33 cellular contexts compared by ENCODE assay signal in genomic region chr15:88300861-88301260, GRCh38. TPM values are rescaled to one million over a fixed set of nuclear protein-coding genes. Genes with fewer than 3 reads are reported as not detected.
"Had no signal": no experiment of that assay in that cellular context is flagged by ENCODE, and none has a peak within 500 bp of the region (broad histone marks: within the 10 kb centered on the region; RNA-seq: fewer than 3 reads in every experiment).

No MANE protein-coding gene starts in this region.

- H3K36me3 ChIP-seq: adrenal gland, cardiac muscle cell had no signal

- H3K4me1 ChIP-seq: adrenal gland had no signal

- H3K4me3 ChIP-seq: adrenal gland, cardiac muscle cell had no signal

- H3K9me3 ChIP-seq: adrenal gland had no signal

- FAIRE-seq: astrocyte, bronchial epithelial cell, TTC549 had no signal

- H3K27me3 ChIP-seq: adrenal gland had no signal

- ATAC-seq: activated CD8-positive, alpha-beta T cell treated with anti-CD3 and anti-CD28 coated beads for 36 hours; activated naive CD4-positive, alpha-beta T cell treated with anti-CD3 and anti-CD28 coated beads, Interleukin-2, amount 50 U/mL, for 72 hours; activated T-cell treated with anti-CD3 and anti-CD28 coated beads, Interleukin-2, amount 50 U/mL, for 4 hours; activated T-cell treated with anti-CD3 and anti-CD28 coated beads, Interleukin-2, amount 50 U/mL, for 72 hours; activated T-helper 17 cell treated with anti-CD3 and anti-CD28 coated beads, Interleukin-2, amount 50 U/mL, for 72 hours had no signal

- H3K27ac ChIP-seq: adrenal gland, cardiac muscle cell, VCaP had no signal

- DNase-seq: activated B cell treated with CpG ODN at 0.5 μM for 24 hours; activated CD4-positive, alpha-beta memory T cell treated with anti-CD3 and anti-CD28 coated beads for 36 hours; activated CD4-positive, alpha-beta T cell treated with anti-CD3 and anti-CD28 coated beads for 4 hours; activated CD4-positive, alpha-beta T cell treated with anti-CD3 and anti-CD28 coated beads, Interleukin-2, amount 10 ng/mL, durations not matched to agents 24 days and 14 days; activated CD4-positive, alpha-beta T cell treated with anti-CD3 and anti-CD28 coated beads, Interleukin-2, amount 50 U/mL, for 1 hour; activated CD4-positive, alpha-beta T cell treated with anti-CD3 and anti-CD28 coated beads, Interleukin-2, amount 50 U/mL, for 4 hours; activated CD4-positive, CD25-positive, alpha-beta regulatory T cell treated with anti-CD3 and anti-CD28 coated beads, Interleukin-2, amount 50 U/mL, for 72 hours; activated CD8-positive, alpha-beta memory T cell treated with anti-CD3 and anti-CD28 coated beads, Interleukin-2, amount 50 U/mL, for 4 hours; activated CD8-positive, alpha-beta T cell treated with anti-CD3 and anti-CD28 coated beads for 36 hours; activated effector memory CD4-positive, alpha-beta T cell treated with anti-CD3 and anti-CD28 coated beads, Interleukin-2, amount 50 U/mL, for 16 hours; activated gamma-delta T cell treated with Interleukin-2 at 50 U/mL for 16 hours; activated naive CD4-positive, alpha-beta T cell; activated naive CD4-positive, alpha-beta T cell treated with anti-CD3 and anti-CD28 coated beads for 36 hours; activated naive CD4-positive, alpha-beta T cell treated with anti-CD3 and anti-CD28 coated beads, Interleukin-2, amount 50 U/mL, for 16 hours; activated naive CD8-positive, alpha-beta T cell treated with anti-CD3 and anti-CD28 coated beads for 36 hours; activated T-cell treated with anti-CD3 and anti-CD28 coated beads for 4 hours; activated T-cell treated with anti-CD3 and anti-CD28 coated beads, Interleukin-2, amount 50 U/mL, for 1 hour; activated T-cell treated with anti-CD3 and anti-CD28 coated beads, Interleukin-2, amount 50 U/mL, for 4 hours; activated T-cell treated with anti-CD3 and anti-CD28 coated beads, Interleukin-2, amount 50 U/mL, for 72 hours; adrenal gland; amniotic stem cell; aorta; T-helper 1 cell; T-helper 2 cell; T-helper 9 cell had no signal

RNA-seq across cellular contexts. Expression of gene NTRK3, which starts 44.3 kb away (rescaled TPM):
- total RNA-seq: activated B cell treated with CpG ODN at 0.5 μM for 24 hours; activated CD8-positive, alpha-beta memory T cell treated with anti-CD3 and anti-CD28 coated beads for 36 hours; activated CD8-positive, alpha-beta T cell treated with anti-CD3 and anti-CD28 coated beads for 36 hours; activated naive CD8-positive, alpha-beta T cell treated with anti-CD3 and anti-CD28 coated beads for 36 hours; bronchial epithelial cell had no signal
